Comparison of ENCODE assay signal across 14 cellular contexts in genomic region chr11:8863838-8864237, GRCh38. TPM values are rescaled to one million over a fixed set of nuclear protein-coding genes. Genes with fewer than 3 reads are reported as not detected.
DNase-seq lines count a peak whose midpoint lies in the region; FAIRE-seq and TF ChIP-seq lines count a peak whose summit lies in the region.
"Had no signal": no experiment of that assay in that cellular context is flagged by ENCODE, and none has a peak within 500 bp of the region (broad histone marks: within the 10 kb centered on the region; RNA-seq: fewer than 3 reads in every experiment).

No MANE protein-coding gene starts in this region.

- H4K20me1 ChIP-seq in H1 (replicated peaks in 1 of 2; ENCODE audit: control insufficient read depth in 1 of 2, insufficient read depth in 2 of 2, low read length in 2 of 2) = no peaks in the 10 kb centered on the region

- H3K79me1 ChIP-seq in H1 (ENCODE audit: low read depth, low read length) = no peaks in the 10 kb centered on the region

- H3K4me3 ChIP-seq in H1 (ENCODE audit: extremely low read depth in 1 of 4, insufficient read depth in 2 of 4, low read depth in 3 of 4, low read length in 4 of 4) (no peak overlapping the region), mesodermal cell (ENCODE audit: extremely low read depth, insufficient read depth, low read length, poor library complexity, severe bottlenecking) (no peak overlapping the region)
- H3K4me3 ChIP-seq: SJCRH30 had no signal

- no peak overlapping the region for H4K8ac ChIP-seq in H1 (ENCODE audit: extremely low read depth, insufficient read depth, low read length)

- H3K27ac ChIP-seq in H1 (ENCODE audit: low read depth, low read length) = no peak overlapping the region
- peak overlapping the region; percentile 25 for H3K27ac ChIP-seq in mesodermal cell (ENCODE audit: low read depth, low read length, severe bottlenecking)
- H3K27ac ChIP-seq: SJCRH30 had no signal

- no peak overlapping the region for H4K5ac ChIP-seq in H1 (ENCODE audit: insufficient read length, low read depth, low read length)

- no peak for TF ChIP-seq EP300 in H1 (IDR thresholded peaks at IDR 0.05; ENCODE audit: borderline replicate concordance in 1 of 2, low read depth in 2 of 2, low read length in 2 of 2)

- TF ChIP-seq RAD21 in H1 (IDR thresholded peaks at IDR 0.05 in 1 of 2, conservative IDR thresholded peaks at IDR 0.05 in 1 of 2; ENCODE audit: low read depth in 2 of 2, low read length in 2 of 2) = no peak

- peaks cover 0 to 12% (median 3%) of the 10 kb centered on the region in 4 experiments; a peak in 4 of 7 replicates for H3K4me1 ChIP-seq in H1 (replicated peaks in 1 of 4; ENCODE audit: control insufficient read depth in 3 of 4, insufficient read depth in 4 of 4, low read length in 3 of 4)
- H3K4me1 ChIP-seq in mesodermal cell (ENCODE audit: control insufficient read depth, insufficient read depth, low read length, poor library complexity, severe bottlenecking) = peaks cover 57% of the 10 kb centered on the region

- no peak overlapping the region for H3K23ac ChIP-seq in H1 (ENCODE audit: insufficient read length)

- no peak for TF ChIP-seq CTCF in H1 (IDR thresholded peaks at IDR 0.05; ENCODE audit: control extremely low read depth in 1 of 3, insufficient read depth in 1 of 3, low read depth in 1 of 3, low read length in 3 of 3)

- intact Hi-C loops in head of caudate nucleus (cut with DNase I) = no loop called here

- H3K27me3 ChIP-seq in H1 (replicated peaks in 1 of 4; ENCODE audit: control insufficient read depth in 3 of 4, extremely low read depth in 1 of 4, insufficient read depth in 3 of 4, low read length in 3 of 4) = no peaks in the 10 kb centered on the region
- H3K27me3 ChIP-seq: SJCRH30 had no signal

- no peak overlapping the region for H2AFZ ChIP-seq in H1 (ENCODE audit: low read length)

- no peak overlapping the region for H2BK20ac ChIP-seq in H1 (ENCODE audit: low read length)

- DNase-seq in AG08395 (ENCODE audit: low spot score) (peak; percentile 52), NCI-H524 (lab: John Stamatoyannopoulos, UW) (peak; percentile 31 to 43), H1 (ENCODE audit: low read depth in 1 of 2, low spot score in 2 of 2) (no peak), head of caudate nucleus (no peak), NCI-H128 (lab: John Stamatoyannopoulos, UW; ENCODE audit: unreplicated experiment) (no peak), DMS 273 (lab: John Stamatoyannopoulos, UW; ENCODE audit: unreplicated experiment) (no peak)
- DNase-seq in activated effector memory CD4-positive, alpha-beta T cell treated with anti-CD3 and anti-CD28 coated beads, Interleukin-2, amount 50 U/mL, for 16 hours = no peak
- DNase-seq: activated CD4-positive, alpha-beta T cell treated with anti-CD3 and anti-CD28 coated beads for 4 hours; activated effector memory CD4-positive, alpha-beta T cell treated with Interleukin-2 at 50 U/mL for 16 hours; cortex of kidney; Kasumi-1; natural killer cell; SJCRH30 had no signal

- 90% methylated on average over 1 of the region's 1 CpG; no CpG with 5 or more reads in 1 of the 2 experiments for WGBS in H1 (ENCODE audit: extremely low coverage in 1 of 2, insufficient coverage in 1 of 2, insufficient read length in 1 of 2, insufficient replicate concordance in 2 of 2, low coverage in 1 of 2, low lambda C conversion rate in 2 of 2, missing lambda C conversion rate in 1 of 2), 2 experiments
- WGBS in mesodermal cell (ENCODE audit: insufficient coverage in 2 of 2), 2 experiments = 100% methylated on average over 1 of the region's 1 CpG; no CpG with 5 or more reads in 1 of the 2 experiments

- H3K23me2 ChIP-seq in H1 (ENCODE audit: low read depth, low read length) = no peaks in the 10 kb centered on the region

- H3K9me3 ChIP-seq in H1 (ENCODE audit: insufficient read depth in 2 of 2, low read depth in 1 of 2, low read length in 1 of 2) (no peaks in the 10 kb centered on the region), mesodermal cell (ENCODE audit: control insufficient read depth, low read length) (no peaks in the 10 kb centered on the region)
- H3K9me3 ChIP-seq: SJCRH30 had no signal

- H2AK5ac ChIP-seq in H1 (ENCODE audit: low read depth, low read length) = no peak overlapping the region

- no peak overlapping the region for H3K9ac ChIP-seq in H1 (replicated peaks in 1 of 4; ENCODE audit: extremely low read depth in 1 of 4, low read depth in 3 of 4, low read length in 3 of 4)

- no peak overlapping the region for H2BK15ac ChIP-seq in H1 (ENCODE audit: low read length)

- peak overlapping the region in 1 of 2 experiments; percentile 6; a peak in 1 of 4 replicates for H3K4me2 ChIP-seq in H1 (ENCODE audit: insufficient read depth in 1 of 2, low read depth in 2 of 2, low read length in 2 of 2)

- H4K91ac ChIP-seq in H1 (replicated peaks; ENCODE audit: insufficient read length, low read length) = no peak overlapping the region

- no peak for TF ChIP-seq POLR2A in H1 (IDR thresholded peaks at IDR 0.05; ENCODE audit: control extremely low read depth in 1 of 2, low read depth in 2 of 2, low read length in 2 of 2)

- no peaks in the 10 kb centered on the region for H3K79me2 ChIP-seq in H1 (ENCODE audit: control insufficient read depth in 1 of 2, insufficient read depth in 2 of 2, low read length in 2 of 2)

- no peak for FAIRE-seq in H1 (lab: Jason Lieb, UNC)

- no peak overlapping the region for H3K14ac ChIP-seq in H1 (ENCODE audit: insufficient read length)

- no peak overlapping the region for H3K18ac ChIP-seq in H1 (ENCODE audit: extremely low read depth, low read length)

- H3K36me3 ChIP-seq in H1 (ENCODE audit: control insufficient read depth in 2 of 4, insufficient read depth in 4 of 4, low read length in 3 of 4) (no peaks in the 10 kb centered on the region), mesodermal cell (ENCODE audit: control insufficient read depth, insufficient read depth, low read length) (peaks cover 15% of the 10 kb centered on the region)
- H3K36me3 ChIP-seq: SJCRH30 had no signal

- no peak overlapping the region for H3K56ac ChIP-seq in H1 (replicated peaks; ENCODE audit: insufficient read length, low read depth, low read length)

- POLR2A ChIA-PET in H1 (lab: Charles Lee; ENCODE audit: partially characterized antibody) = no interaction called here

- H2BK120ac ChIP-seq in H1 (replicated peaks; ENCODE audit: low read depth, low read length) = peak overlapping the region; percentile 13

- no peak overlapping the region for H2BK5ac ChIP-seq in H1 (ENCODE audit: low read depth, low read length)

- no peak overlapping the region for H3K4ac ChIP-seq in H1 (replicated peaks; ENCODE audit: insufficient read length, low read depth, low read length)

- H2BK12ac ChIP-seq in H1 (ENCODE audit: low read depth, low read length) = no peak overlapping the region

- CTCF ChIA-PET in H1 (lab: Charles Lee; ENCODE audit: partially characterized antibody) = interaction anchor here (0.8 to 0.9 kb wide), 2 partner anchors 9 kb away, joined by 3 read pairs; no protein-coding TSS in a partner anchor

TF ChIP-seq in H1, 55 proteins besides CTCF, POLR2A, EP300 and RAD21:
- TF ChIP-seq RXRA (IDR thresholded peaks at IDR 0.05; ENCODE audit: insufficient read depth, low read depth, low read length) = no peak
- no peak for TF ChIP-seq KDM1A (IDR thresholded peaks at IDR 0.05; ENCODE audit: borderline replicate concordance, low read length)
- no peak for TF ChIP-seq SP1 (IDR thresholded peaks at IDR 0.05; ENCODE audit: low read depth, low read length)
- no peak for TF ChIP-seq ASH2L (IDR thresholded peaks at IDR 0.05; ENCODE audit: low read length)

RNA-seq across cellular contexts. Expression of gene AKIP1, which starts 47.2 kb away (rescaled TPM):
- total RNA-seq in H1 (2021; fragmentation: NEBNext Ultra II Directional; extraction: Animal tissue kit (Norgen Biotek cat#: 25700)) = 17.8 and 19.9 TPM in 2 replicates
- polyA plus RNA-seq in H1 (2011; rRNA removed) = 27.2 and 29.6 TPM in 2 replicates
- 24.3 TPM for polyA plus RNA-seq in H1 (2011; cell fraction: cytosol; rRNA removed)
- 12.4 TPM for polyA plus RNA-seq in H1 (2011; cell fraction: nucleus; rRNA removed)
- 21.3 to 23.8 TPM (median 22.5 TPM) in 4 replicates for polyA plus RNA-seq in H1 (2012, experiment 1 of 2)
- polyA plus RNA-seq in H1 (2012, experiment 2 of 2) = 27.7 TPM
- 10.3 TPM for polyA plus RNA-seq in H1 (2013, experiment 1 of 2)
- polyA plus RNA-seq in H1 (2013, experiment 2 of 2) = 10.5 TPM
- polyA minus RNA-seq in H1 (2011; rRNA and poly(A)+ RNA removed) = 3.9 and 6.7 TPM in 2 replicates
- 14.0 TPM for polyA minus RNA-seq in H1 (2011; cell fraction: cytosol; rRNA and poly(A)+ RNA removed)
- 8.1 TPM for polyA minus RNA-seq in H1 (2011; cell fraction: nucleus; rRNA and poly(A)+ RNA removed)
- 22.7 TPM for polyA plus RNA-seq in mesodermal cell (2013, experiment 1 of 2)
- polyA plus RNA-seq in mesodermal cell (2013, experiment 2 of 2) = 20.2 TPM

Comparison
In these comparisons a context has a peak if more than half of its experiments do, and no peak if none do; other contexts are left out.
1. DNase-seq: peak in AG08395 (single experiment) and NCI-H524 (2 of 2); none in H1 (0 of 2), head of caudate nucleus (0 of 42), NCI-H128 (single experiment), activated effector memory CD4-positive, alpha-beta T cell treated with anti-CD3 and anti-CD28 coated beads, Interleukin-2, amount 50 U/mL, for 16 hours (single experiment) and DMS 273 (single experiment).